In genomic region chr4:172750910-172751309, GRCh38 we compare ENCODE assay signal across 15 cellular contexts.
DNase-seq lines count a peak whose midpoint lies in the region; ATAC-seq and TF ChIP-seq lines count a peak whose summit lies in the region.
"Had no signal": no experiment of that assay in that cellular context is flagged by ENCODE, and none has a peak within 500 bp of the region (broad histone marks: within the 10 kb centered on the region; RNA-seq: fewer than 3 reads in every experiment).

No MANE protein-coding gene starts in this region.

- H3K27me3 ChIP-seq in right atrium auricular region, result no peaks in the 10 kb centered on the region
- H3K27me3 ChIP-seq: esophagus muscularis mucosa, uterus had no signal

- H3K4me1 ChIP-seq in right atrium auricular region, result no peaks in the 10 kb centered on the region
- H3K4me1 ChIP-seq: A549, esophagus muscularis mucosa, uterus had no signal

- H3K9me3 ChIP-seq in right atrium auricular region, result no peaks in the 10 kb centered on the region
- H3K9me3 ChIP-seq: A549, esophagus muscularis mucosa, uterus had no signal

- no peaks in the 10 kb centered on the region for H3K36me3 ChIP-seq in right atrium auricular region
- H3K36me3 ChIP-seq: esophagus muscularis mucosa, uterus, WERI-Rb-1 had no signal

- H3K4me3 Mint-ChIP-seq in activated T-cell treated with anti-CD3 and anti-CD28 coated beads, Interleukin-2, amount 50 U/mL, for 72 hours, result no peak overlapping the region
- H3K4me3 Mint-ChIP-seq in progenitor cell of endocrine pancreas (ENCODE audit: low read depth), result no peak overlapping the region

- peaks cover 0 to 1% of the 10 kb centered on the region in 2 donors for H3K36me3 Mint-ChIP-seq in activated T-cell treated with anti-CD3 and anti-CD28 coated beads, Interleukin-2, amount 50 U/mL, for 72 hours (ENCODE audit: insufficient read depth in 2 of 2)
- no peaks in the 10 kb centered on the region for H3K36me3 Mint-ChIP-seq in progenitor cell of endocrine pancreas (ENCODE audit: insufficient read depth)

- H3K9me3 Mint-ChIP-seq in activated T-cell treated with anti-CD3 and anti-CD28 coated beads, Interleukin-2, amount 50 U/mL, for 72 hours, result peaks cover 2 to 8% of the 10 kb centered on the region in 2 donors
- peaks cover 11% of the 10 kb centered on the region for H3K9me3 Mint-ChIP-seq in progenitor cell of endocrine pancreas (ENCODE audit: low read depth)

- no peak for TF ChIP-seq CTCF in progenitor cell of endocrine pancreas (IDR thresholded peaks at IDR 0.05; ENCODE audit: unreplicated experiment)
- TF ChIP-seq CTCF in right atrium auricular region (IDR thresholded peaks at IDR 0.05), result no peak

- H3K27ac Mint-ChIP-seq in activated T-cell treated with anti-CD3 and anti-CD28 coated beads, Interleukin-2, amount 50 U/mL, for 72 hours, result no peak overlapping the region
- H3K27ac Mint-ChIP-seq in progenitor cell of endocrine pancreas, result no peak overlapping the region

- H3K4me3 ChIP-seq in right atrium auricular region, result no peak overlapping the region
- H3K4me3 ChIP-seq: A549, esophagus muscularis mucosa, K562, uterus had no signal

- peaks cover 6% of the 10 kb centered on the region for H3K4me1 Mint-ChIP-seq in activated T-cell treated with anti-CD3 and anti-CD28 coated beads, Interleukin-2, amount 50 U/mL, for 72 hours (ENCODE audit: low read depth)
- H3K4me1 Mint-ChIP-seq in progenitor cell of endocrine pancreas (ENCODE audit: low read depth), result no peaks in the 10 kb centered on the region

- ATAC-seq in activated T-cell treated with anti-CD3 and anti-CD28 coated beads, Interleukin-2, amount 50 U/mL, for 72 hours (replicated peaks in 1 of 2), result peak; percentile 88 to 98
- ATAC-seq in GM21723 (IDR thresholded peaks at IDR 0.05; ENCODE audit: unreplicated experiment), result peak; percentile 97
- peak; percentile 97 for ATAC-seq in HG03103 (IDR thresholded peaks at IDR 0.05; ENCODE audit: low read depth, unreplicated experiment)
- peak; percentile 84 for ATAC-seq in stimulated activated naive CD8-positive, alpha-beta T cell treated with anti-CD3 and anti-CD28 coated beads, Interleukin-15, Interleukin-2, amounts not matched to agents 100 U/mL and 50 U/mL, for 24 hours
- ATAC-seq: A549, K562 had no signal

- no peak for DNase-seq in activated T-cell treated with anti-CD3 and anti-CD28 coated beads, Interleukin-2, amount 50 U/mL, for 72 hours
- no peak for DNase-seq in activated T-cell treated with anti-CD3 and anti-CD28 coated beads, Interleukin-2, amount 50 U/mL, for 48 hours
- no peak for DNase-seq in stimulated activated naive CD8-positive, alpha-beta T cell treated with anti-CD3 and anti-CD28 coated beads, Interleukin-15, Interleukin-2, amounts not matched to agents 100 U/mL and 50 U/mL, for 24 hours
- DNase-seq in progenitor cell of endocrine pancreas (ENCODE audit: low spot score, unreplicated experiment) (no peak), DMS 273 (lab: John Stamatoyannopoulos, UW; ENCODE audit: unreplicated experiment) (no peak), right atrium auricular region (ENCODE audit: low spot score) (no peak)
- DNase-seq: NCI-H2227 treated with DMSO at 0.1 percent for 48 hours, SHP77 treated with DMSO at 0.1 percent for 48 hours, uterus, WERI-Rb-1 had no signal

- no peaks in the 10 kb centered on the region for H3K27me3 Mint-ChIP-seq in activated T-cell treated with anti-CD3 and anti-CD28 coated beads, Interleukin-2, amount 50 U/mL, for 72 hours (ENCODE audit: low read depth)
- no peaks in the 10 kb centered on the region for H3K27me3 Mint-ChIP-seq in progenitor cell of endocrine pancreas

- H3K27ac ChIP-seq in right atrium auricular region, result no peak overlapping the region
- H3K27ac ChIP-seq: A549, esophagus muscularis mucosa, uterus, WERI-Rb-1 had no signal
